In the genomic region with DNA sequence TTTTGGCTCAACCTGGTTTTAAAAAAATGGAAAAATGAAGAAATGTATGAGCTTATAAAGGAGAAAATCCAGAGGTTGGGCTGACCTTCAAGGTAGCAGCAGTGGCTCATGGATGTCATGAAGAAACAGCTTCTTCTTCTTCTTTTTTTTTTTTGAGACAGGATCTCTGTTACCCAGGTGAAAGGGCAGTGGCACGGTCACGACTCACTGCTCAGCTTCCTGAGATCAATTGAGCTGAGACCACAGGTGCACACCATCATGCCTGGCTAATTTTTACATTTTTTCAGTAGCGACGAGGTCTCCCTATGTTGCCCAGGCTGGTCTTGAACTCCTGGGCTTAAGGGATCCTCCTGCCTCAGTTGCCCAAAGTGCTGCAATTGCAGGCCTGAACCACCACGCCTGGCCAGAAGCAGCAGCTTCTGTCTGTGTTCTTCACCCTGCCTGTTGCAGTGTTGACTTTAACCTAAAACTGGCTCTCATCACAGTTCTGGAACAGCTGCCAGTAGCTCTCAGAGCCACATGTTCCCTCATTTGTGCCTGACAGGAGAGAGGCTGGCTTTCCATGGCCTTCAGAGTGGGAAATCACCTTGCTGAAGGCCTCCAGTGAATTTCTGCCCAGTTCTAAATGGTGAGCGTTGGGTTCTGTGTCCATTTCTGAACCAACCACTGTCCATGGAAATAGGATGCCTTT, we compare ENCODE assay signal across 17 cellular contexts.
A peak's percentile ranks its signal among the peaks of the same experiment; 100 is the strongest.
DNase-seq lines count a peak whose midpoint lies in the region; ATAC-seq and TF ChIP-seq lines count a peak whose summit lies in the region.
"Had no signal": no experiment of that assay in that cellular context is flagged by ENCODE, and none has a peak within 500 bp of the region (broad histone marks: within the 10 kb centered on the region; RNA-seq: fewer than 3 reads in every experiment).

No MANE protein-coding gene starts in this region.

- H3K27me3 Mint-ChIP-seq in progenitor cell of endocrine pancreas, result no peaks in the 10 kb centered on the region
- H3K27me3 Mint-ChIP-seq: activated CD4-positive, alpha-beta T cell treated with anti-CD3 and anti-CD28 coated beads, Interleukin-2, amount 10 ng/mL, durations not matched to agents 24 days and 14 days; activated naive CD8-positive, alpha-beta T cell; CD4-positive, CD25-positive, alpha-beta regulatory T cell had no signal

- no peak for TF ChIP-seq CTCF in progenitor cell of endocrine pancreas (IDR thresholded peaks at IDR 0.05; ENCODE audit: unreplicated experiment)

- H3K4me1 Mint-ChIP-seq in progenitor cell of endocrine pancreas (ENCODE audit: low read depth), result no peaks in the 10 kb centered on the region
- H3K4me1 Mint-ChIP-seq: CD4-positive, CD25-positive, alpha-beta regulatory T cell had no signal

- H3K36me3 Mint-ChIP-seq in progenitor cell of endocrine pancreas (ENCODE audit: insufficient read depth), result peaks cover 2% of the 10 kb centered on the region

- no peaks in the 10 kb centered on the region for H3K9me3 Mint-ChIP-seq in progenitor cell of endocrine pancreas (ENCODE audit: low read depth)
- H3K9me3 Mint-ChIP-seq: activated CD4-positive, alpha-beta T cell treated with anti-CD3 and anti-CD28 coated beads, Interleukin-2, amount 10 ng/mL, durations not matched to agents 24 days and 14 days had no signal

- peak; percentile 66 for DNase-seq in left lobe of liver (ENCODE audit: low spot score)
- no peak for DNase-seq in cerebellar cortex (ENCODE audit: low spot score)
- DNase-seq in middle frontal gyrus (ENCODE audit: extremely low spot score, low spot score), result no peak
- DNase-seq in COLO668 (lab: John Stamatoyannopoulos, UW; ENCODE audit: unreplicated experiment), result no peak
- DNase-seq in progenitor cell of endocrine pancreas (ENCODE audit: low spot score, unreplicated experiment), result no peak
- DNase-seq: activated CD4-positive, alpha-beta T cell treated with anti-CD3 and anti-CD28 coated beads, Interleukin-2, amount 10 ng/mL, durations not matched to agents 24 days and 14 days; CD4-positive, CD25-positive, alpha-beta regulatory T cell; dermis blood vessel endothelial cell; glutamatergic neuron; left lung; NCI-H1092 treated with DMSO at 0.1 percent for 48 hours; NCI-H82 had no signal

- H3K4me3 Mint-ChIP-seq in progenitor cell of endocrine pancreas (ENCODE audit: low read depth), result no peak overlapping the region
- H3K4me3 Mint-ChIP-seq: activated CD4-positive, alpha-beta T cell treated with anti-CD3 and anti-CD28 coated beads, Interleukin-2, amount 10 ng/mL, durations not matched to agents 24 days and 14 days; activated naive CD8-positive, alpha-beta T cell had no signal

- ATAC-seq in GM18511 (IDR thresholded peaks at IDR 0.05; ENCODE audit: unreplicated experiment), result peak; percentile 96
- peak; percentile 74 for ATAC-seq in GM21381 (IDR thresholded peaks at IDR 0.05; ENCODE audit: unreplicated experiment)
- peak; percentile 85 for ATAC-seq in HG03196 (IDR thresholded peaks at IDR 0.05; ENCODE audit: unreplicated experiment)
- peak; percentile 98 for ATAC-seq in left lobe of liver
- ATAC-seq: left lung, SK-N-SH treated with all-trans-retinoic acid at 6 μM for 48 hours had no signal

- no peak overlapping the region for H3K27ac Mint-ChIP-seq in progenitor cell of endocrine pancreas
- H3K27ac Mint-ChIP-seq: activated CD4-positive, alpha-beta T cell treated with anti-CD3 and anti-CD28 coated beads, Interleukin-2, amount 10 ng/mL, durations not matched to agents 24 days and 14 days; activated naive CD8-positive, alpha-beta T cell; CD4-positive, CD25-positive, alpha-beta regulatory T cell had no signal
